In the genomic region with DNA sequence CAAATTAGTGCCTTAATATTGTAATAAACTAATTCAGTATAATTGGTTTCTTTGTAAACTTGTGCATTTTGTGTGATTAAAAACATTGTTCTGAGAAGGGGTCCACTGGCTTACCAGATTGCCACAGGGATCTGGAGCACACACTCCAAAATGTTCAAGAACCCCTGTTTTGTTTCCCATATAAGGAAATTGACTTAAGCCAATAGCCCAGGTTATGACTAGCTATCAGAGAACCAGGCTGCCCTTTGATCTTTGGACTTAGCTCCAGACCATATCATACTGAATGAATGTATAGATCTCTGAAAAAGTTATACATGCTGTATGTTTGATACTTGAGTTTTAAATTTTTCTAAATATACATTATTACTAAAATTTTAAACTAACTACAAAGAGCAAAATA, we compare ENCODE assay signal across 1 cellular context.
A peak's percentile ranks its signal among the peaks of the same experiment; 100 is the strongest.
TF ChIP-seq lines count a peak whose summit lies in the region.

No MANE protein-coding gene starts in this region.

TF ChIP-seq in HepG2, 621 proteins besides CTCF, POLR2A, EP300 and RAD21 (continued from another document):
- TF ChIP-seq, protein P1, sequence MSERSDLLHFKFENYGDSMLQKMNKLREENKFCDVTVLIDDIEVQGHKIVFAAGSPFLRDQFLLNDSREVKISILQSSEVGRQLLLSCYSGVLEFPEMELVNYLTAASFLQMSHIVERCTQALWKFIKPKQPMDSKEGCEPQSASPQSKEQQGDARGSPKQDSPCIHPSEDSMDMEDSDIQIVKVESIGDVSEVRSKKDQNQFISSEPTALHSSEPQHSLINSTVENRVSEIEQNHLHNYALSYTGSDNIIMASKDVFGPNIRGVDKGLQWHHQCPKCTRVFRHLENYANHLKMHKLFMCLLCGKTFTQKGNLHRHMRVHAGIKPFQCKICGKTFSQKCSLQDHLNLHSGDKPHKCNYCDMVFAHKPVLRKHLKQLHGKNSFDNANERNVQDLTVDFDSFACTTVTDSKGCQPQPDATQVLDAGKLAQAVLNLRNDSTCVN (CRISPR knock-in tag; IDR thresholded peaks at IDR 0.05; ENCODE audit: borderline replicate concordance), result peak; percentile 61; the same call in 1 of the 2 replicates
- no peak for TF ChIP-seq ZNF747 (CRISPR knock-in tag; IDR thresholded peaks at IDR 0.05; ENCODE audit: borderline replicate concordance)
- TF ChIP-seq, protein P2, sequence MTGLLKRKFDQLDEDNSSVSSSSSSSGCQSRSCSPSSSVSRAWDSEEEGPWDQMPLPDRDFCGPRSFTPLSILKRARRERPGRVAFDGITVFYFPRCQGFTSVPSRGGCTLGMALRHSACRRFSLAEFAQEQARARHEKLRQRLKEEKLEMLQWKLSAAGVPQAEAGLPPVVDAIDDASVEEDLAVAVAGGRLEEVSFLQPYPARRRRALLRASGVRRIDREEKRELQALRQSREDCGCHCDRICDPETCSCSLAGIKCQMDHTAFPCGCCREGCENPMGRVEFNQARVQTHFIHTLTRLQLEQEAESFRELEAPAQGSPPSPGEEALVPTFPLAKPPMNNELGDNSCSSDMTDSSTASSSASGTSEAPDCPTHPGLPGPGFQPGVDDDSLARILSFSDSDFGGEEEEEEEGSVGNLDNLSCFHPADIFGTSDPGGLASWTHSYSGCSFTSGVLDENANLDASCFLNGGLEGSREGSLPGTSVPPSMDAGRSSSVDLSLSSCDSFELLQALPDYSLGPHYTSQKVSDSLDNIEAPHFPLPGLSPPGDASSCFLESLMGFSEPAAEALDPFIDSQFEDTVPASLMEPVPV (CRISPR knock-in tag; IDR thresholded peaks at IDR 0.05), result no peak
- TF ChIP-seq HNF4A (CRISPR knock-in tag; IDR thresholded peaks at IDR 0.05), result peak; percentile 51
- no peak for TF ChIP-seq ZEB1 (IDR thresholded peaks at IDR 0.05; ENCODE audit: insufficient replicate concordance, low read depth)
- TF ChIP-seq, protein P3, sequence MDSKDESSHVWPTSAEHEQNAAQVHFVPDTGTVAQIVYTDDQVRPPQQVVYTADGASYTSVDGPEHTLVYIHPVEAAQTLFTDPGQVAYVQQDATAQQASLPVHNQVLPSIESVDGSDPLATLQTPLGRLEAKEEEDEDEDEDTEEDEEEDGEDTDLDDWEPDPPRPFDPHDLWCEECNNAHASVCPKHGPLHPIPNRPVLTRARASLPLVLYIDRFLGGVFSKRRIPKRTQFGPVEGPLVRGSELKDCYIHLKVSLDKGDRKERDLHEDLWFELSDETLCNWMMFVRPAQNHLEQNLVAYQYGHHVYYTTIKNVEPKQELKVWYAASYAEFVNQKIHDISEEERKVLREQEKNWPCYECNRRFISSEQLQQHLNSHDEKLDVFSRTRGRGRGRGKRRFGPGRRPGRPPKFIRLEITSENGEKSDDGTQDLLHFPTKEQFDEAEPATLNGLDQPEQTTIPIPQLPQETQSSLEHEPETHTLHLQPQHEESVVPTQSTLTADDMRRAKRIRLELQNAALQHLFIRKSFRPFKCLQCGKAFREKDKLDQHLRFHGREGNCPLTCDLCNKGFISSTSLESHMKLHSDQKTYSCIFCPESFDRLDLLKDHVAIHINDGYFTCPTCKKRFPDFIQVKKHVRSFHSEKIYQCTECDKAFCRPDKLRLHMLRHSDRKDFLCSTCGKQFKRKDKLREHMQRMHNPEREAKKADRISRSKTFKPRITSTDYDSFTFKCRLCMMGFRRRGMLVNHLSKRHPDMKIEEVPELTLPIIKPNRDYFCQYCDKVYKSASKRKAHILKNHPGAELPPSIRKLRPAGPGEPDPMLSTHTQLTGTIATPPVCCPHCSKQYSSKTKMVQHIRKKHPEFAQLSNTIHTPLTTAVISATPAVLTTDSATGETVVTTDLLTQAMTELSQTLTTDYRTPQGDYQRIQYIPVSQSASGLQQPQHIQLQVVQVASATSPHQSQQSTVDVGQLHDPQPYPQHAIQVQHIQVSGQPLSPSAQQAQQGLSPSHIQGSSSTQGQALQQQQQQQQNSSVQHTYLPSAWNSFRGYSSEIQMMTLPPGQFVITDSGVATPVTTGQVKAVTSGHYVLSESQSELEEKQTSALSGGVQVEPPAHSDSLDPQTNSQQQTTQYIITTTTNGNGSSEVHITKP (CRISPR knock-in tag; IDR thresholded peaks at IDR 0.05; ENCODE audit: low read depth), result no peak
- peak; percentile 83 for TF ChIP-seq SRF (IDR thresholded peaks at IDR 0.05; ENCODE audit: low read depth, low read length)
